In the genomic region with DNA sequence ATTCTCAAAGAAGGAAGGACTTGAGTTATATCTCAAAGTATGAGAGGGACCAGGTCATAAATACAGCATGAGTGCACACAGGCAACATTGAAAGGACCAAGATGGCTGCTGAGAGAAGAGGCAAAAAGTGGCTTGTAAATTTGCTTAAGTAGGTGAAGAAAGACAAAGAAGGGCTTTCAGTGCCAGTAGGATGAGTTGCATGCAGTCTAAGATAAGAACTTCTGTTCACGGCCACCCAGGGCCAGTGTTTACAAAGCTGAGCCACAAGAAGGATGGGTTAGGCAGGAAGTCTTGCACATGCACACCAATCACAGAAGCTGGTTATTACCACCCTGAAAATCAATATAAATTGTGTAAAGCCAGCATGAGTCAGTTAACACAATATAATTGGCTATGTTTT, we compare ENCODE assay signal across 15 cellular contexts. TPM values are rescaled to one million over a fixed set of nuclear protein-coding genes. Genes with fewer than 3 reads are reported as not detected.
A peak's percentile ranks its signal among the peaks of the same experiment; 100 is the strongest.
DNase-seq lines count a peak whose midpoint lies in the region; TF ChIP-seq lines count a peak whose summit lies in the region.
"Had no signal": no experiment of that assay in that cellular context is flagged by ENCODE, and none has a peak within 500 bp of the region (broad histone marks: within the 10 kb centered on the region; RNA-seq: fewer than 3 reads in every experiment).

No MANE protein-coding gene starts in this region.

- DNase-seq in activated gamma-delta T cell treated with Interleukin-2 at 50 U/mL for 16 hours (peak; percentile 10), activated gamma-delta T cell (lab: John Stamatoyannopoulos, UW) (no peak), SK-MEL-5 (ENCODE audit: low read depth, low spot score) (peak; percentile 49), erythroblast (lab: John Stamatoyannopoulos, UW) (peak; percentile 48 to 78), stomach (peak; percentile 47), NCI-H2081 treated with DMSO at 0.1 percent for 48 hours (lab: John Stamatoyannopoulos, UW) (no peak), tibial artery (no peak), DMS 273 treated with DMSO at 0.1 percent for 48 hours (lab: John Stamatoyannopoulos, UW) (no peak)
- DNase-seq: activated B cell treated with CpG ODN at 0.5 μM for 24 hours; activated T-cell treated with anti-CD3 and anti-CD28 coated beads, Interleukin-2, amount 50 U/mL, for 48 hours; lower lobe of right lung; NCI-H1048; pancreas; upper lobe of right lung had no signal

- TF ChIP-seq POLR2A in erythroblast (IDR thresholded peaks at IDR 0.05; ENCODE audit: low read length) (no peak), stomach (IDR thresholded peaks at IDR 0.05) (no peak)

- no peak for TF ChIP-seq EP300 in stomach (IDR thresholded peaks at IDR 0.05)

- 27 to 41% (median 32%) methylated on average over 1 of the region's 1 CpG for WGBS in stomach, 5 donors

- intact Hi-C loops in stomach (cut with DNase I; ENCODE audit: low total_unique reads) (no loop called here), tibial artery (cut with DNase I; ENCODE audit: low total_unique reads) (no loop called here)

- H3K27me3 ChIP-seq in stomach (no peaks in the 10 kb centered on the region), tibial artery (no peaks in the 10 kb centered on the region)
- H3K27me3 ChIP-seq: pancreas, upper lobe of right lung had no signal

- in situ Hi-C loops in SK-MEL-5 (cut with HindIII; ENCODE audit: low pct_unique_long_range_greater_than_20kb, low sequenced_read_pairs) = no loop called here

- H3K4me3 ChIP-seq in stomach (no peak overlapping the region), tibial artery (no peak overlapping the region)
- H3K4me3 ChIP-seq: lower lobe of right lung, pancreas, upper lobe of right lung had no signal

- H3K36me3 ChIP-seq in stomach (no peaks in the 10 kb centered on the region), tibial artery (no peaks in the 10 kb centered on the region)
- H3K36me3 ChIP-seq: lower lobe of right lung, pancreas, upper lobe of right lung had no signal

- H3K4me1 ChIP-seq in stomach (peaks cover 0 to 2% (median 0%) of the 10 kb centered on the region in 4 donors), tibial artery (no peaks in the 10 kb centered on the region)
- H3K4me1 ChIP-seq: pancreas, upper lobe of right lung had no signal

- peaks cover 0 to 6% (median 0%) of the 10 kb centered on the region in 4 donors for H3K9me3 ChIP-seq in stomach
- no peaks in the 10 kb centered on the region for H3K9me3 ChIP-seq in tibial artery
- H3K9me3 ChIP-seq: lower lobe of right lung, pancreas, upper lobe of right lung had no signal

- no peak for TF ChIP-seq CTCF in stomach (IDR thresholded peaks at IDR 0.05)
- no peak for TF ChIP-seq CTCF in tibial artery (IDR thresholded peaks at IDR 0.05)

- H3K27ac ChIP-seq in stomach (peak overlapping the region in 2 of 5 donors; percentile 57 to 61), tibial artery (no peak overlapping the region)
- H3K27ac ChIP-seq: lower lobe of right lung, pancreas, upper lobe of right lung had no signal

RNA-seq across cellular contexts. Expression of gene ABCB11, which starts 3.1 kb away (rescaled TPM):
- 0.03 TPM in 1 of 2 replicates, not detected in the other for total RNA-seq in SK-MEL-5 (2014; rRNA removed; shearing (Covaris generic))
- polyA plus RNA-seq in SK-MEL-5 (2015; cell fraction: cytosol; rRNA removed) = 0.13 TPM in 1 of 2 replicates, not detected in the other
- polyA plus RNA-seq in SK-MEL-5 (2015; cell fraction: nucleus; rRNA removed) = not detected in 2 replicates
- total RNA-seq in stomach = under 1 TPM in 2 of 5 donors, not detected in 3; 0.18 to 0.58 TPM
- not detected for polyA plus RNA-seq in stomach
- total RNA-seq: activated B cell treated with CpG ODN at 0.5 μM for 24 hours, NCI-H460 had no signal

RNA-seq across cellular contexts. Expression of gene DHRS9, which starts 35.1 kb away (rescaled TPM):
- not detected in 2 replicates for total RNA-seq in SK-MEL-5 (2014; rRNA removed; shearing (Covaris generic))
- not detected in 2 replicates for polyA plus RNA-seq in SK-MEL-5 (2015; cell fraction: cytosol; rRNA removed)
- polyA plus RNA-seq in SK-MEL-5 (2015; cell fraction: nucleus; rRNA removed) = not detected in 2 replicates
- total RNA-seq in stomach = 10 to 100 TPM in 1 of 5 donors, 1 to 10 TPM in 3, not detected in 1; 1.3 to 19.3 (median 5.1) TPM
- polyA plus RNA-seq in stomach = 1 to 10 TPM; 1.6 to 3.5 (median 2.5) TPM
- total RNA-seq: NCI-H460 had no signal

Comparison
In these comparisons a context has a peak if more than half of its experiments do, and no peak if none do; other contexts are left out.
1. DNase-seq: peak in activated gamma-delta T cell treated with Interleukin-2 at 50 U/mL for 16 hours (single experiment), SK-MEL-5 (single experiment), erythroblast (2 of 2) and stomach (single experiment); none in activated gamma-delta T cell (single experiment), NCI-H2081 treated with DMSO at 0.1 percent for 48 hours (single experiment), tibial artery (0 of 2) and DMS 273 treated with DMSO at 0.1 percent for 48 hours (single experiment).